1 cellular context compared by ENCODE assay signal in the genomic region with DNA sequence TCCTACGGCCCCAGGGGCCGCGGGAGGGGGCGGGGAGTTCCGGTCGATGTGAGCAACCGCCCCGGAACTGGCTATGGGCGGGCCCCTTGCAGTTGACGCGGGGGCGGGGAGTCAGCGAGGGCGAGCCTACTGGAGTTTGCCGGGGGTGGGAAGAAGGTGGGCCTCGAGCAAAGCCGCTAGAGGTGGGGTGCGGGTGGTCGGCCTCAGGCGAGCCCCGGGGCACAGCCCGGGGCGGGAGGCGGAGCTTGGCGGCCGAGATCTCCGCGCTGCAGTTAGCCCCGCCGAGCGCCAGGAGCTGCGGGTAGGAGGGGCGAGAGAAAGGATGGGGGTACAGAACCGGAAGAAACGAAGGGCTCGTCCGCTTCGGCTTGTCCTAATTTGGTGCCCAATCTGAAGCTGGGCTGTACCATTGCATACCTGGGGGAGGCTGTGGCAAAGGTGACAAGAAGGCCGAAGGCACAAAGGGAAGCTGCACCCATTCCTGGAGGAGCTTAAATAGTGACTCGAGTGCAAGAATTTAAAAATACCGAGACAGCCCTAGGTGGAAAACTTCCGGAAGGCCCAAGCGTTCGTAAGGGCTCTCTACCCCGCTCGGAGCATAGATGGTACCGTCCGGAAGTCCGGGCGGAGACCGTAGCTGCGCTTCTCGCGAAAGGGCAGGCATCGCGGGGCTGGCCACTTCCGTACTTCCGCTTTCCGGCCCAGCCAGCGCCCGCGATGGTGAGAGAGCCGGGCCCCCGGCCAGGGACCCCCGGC.
TF ChIP-seq lines count a peak whose summit lies in the region.

TSS of gene ARPC4 (plus strand) at position 678 of the 756 bp plus-strand sequence. CDS start at position 718, 40 bp downstream.
TSS of gene TADA3 (minus strand) at position 69 of the 756 bp plus-strand sequence. CDS start 1,007 bp downstream, outside the sequence.

TF ChIP-seq in K562, 482 proteins besides CTCF, POLR2A, EP300 and RAD21 (continued from another document and continues in another):
- peak; percentile 93 for TF ChIP-seq ASH1L (IDR thresholded peaks at IDR 0.05; ENCODE audit: borderline replicate concordance, low read depth, partially characterized antibody)
- peak; percentile 89; the same call in 1 of the 2 replicates for TF ChIP-seq ELF4 (CRISPR knock-in tag; IDR thresholded peaks at IDR 0.05)
- TF ChIP-seq COPS2 (conservative IDR thresholded peaks at IDR 0.05): no peak
- TF ChIP-seq, protein P1, sequence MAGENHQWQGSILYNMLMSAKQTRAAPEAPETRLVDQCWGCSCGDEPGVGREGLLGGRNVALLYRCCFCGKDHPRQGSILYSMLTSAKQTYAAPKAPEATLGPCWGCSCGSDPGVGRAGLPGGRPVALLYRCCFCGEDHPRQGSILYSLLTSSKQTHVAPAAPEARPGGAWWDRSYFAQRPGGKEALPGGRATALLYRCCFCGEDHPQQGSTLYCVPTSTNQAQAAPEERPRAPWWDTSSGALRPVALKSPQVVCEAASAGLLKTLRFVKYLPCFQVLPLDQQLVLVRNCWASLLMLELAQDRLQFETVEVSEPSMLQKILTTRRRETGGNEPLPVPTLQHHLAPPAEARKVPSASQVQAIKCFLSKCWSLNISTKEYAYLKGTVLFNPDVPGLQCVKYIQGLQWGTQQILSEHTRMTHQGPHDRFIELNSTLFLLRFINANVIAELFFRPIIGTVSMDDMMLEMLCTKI (IDR thresholded peaks at IDR 0.05; ENCODE audit: partially characterized antibody): no peak
- TF ChIP-seq RBM15 (IDR thresholded peaks at IDR 0.05; ENCODE audit: insufficient read depth, low read length): no peak
- TF ChIP-seq ELK3 (CRISPR knock-in tag; IDR thresholded peaks at IDR 0.05): no peak
- 0 out of 2 replicates have a peak, but pooled peaks have one; percentile 11 for TF ChIP-seq OTX1 (CRISPR knock-in tag; IDR thresholded peaks at IDR 0.05)
- TF ChIP-seq PRPF4 (IDR thresholded peaks at IDR 0.05; ENCODE audit: insufficient read depth, low read depth, low read length, poor library complexity, severe bottlenecking): no peak
- peak; percentile 99 for TF ChIP-seq EGR1 (conservative IDR thresholded peaks at IDR 0.05)
- no peak for TF ChIP-seq MCM2 (IDR thresholded peaks at IDR 0.05; ENCODE audit: low read depth)
- no peak for TF ChIP-seq NFRKB (IDR thresholded peaks at IDR 0.05; ENCODE audit: low read depth)
- TF ChIP-seq, protein P2, sequence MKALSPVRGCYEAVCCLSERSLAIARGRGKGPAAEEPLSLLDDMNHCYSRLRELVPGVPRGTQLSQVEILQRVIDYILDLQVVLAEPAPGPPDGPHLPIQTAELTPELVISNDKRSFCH (CRISPR knock-in tag; IDR thresholded peaks at IDR 0.05): no peak
- TF ChIP-seq, protein P2 (tag; IDR thresholded peaks at IDR 0.05): no peak
- TF ChIP-seq ZFP36 (IDR thresholded peaks at IDR 0.05; ENCODE audit: low read depth, low read length, partially characterized antibody): no peak
- TF ChIP-seq, protein P3, sequence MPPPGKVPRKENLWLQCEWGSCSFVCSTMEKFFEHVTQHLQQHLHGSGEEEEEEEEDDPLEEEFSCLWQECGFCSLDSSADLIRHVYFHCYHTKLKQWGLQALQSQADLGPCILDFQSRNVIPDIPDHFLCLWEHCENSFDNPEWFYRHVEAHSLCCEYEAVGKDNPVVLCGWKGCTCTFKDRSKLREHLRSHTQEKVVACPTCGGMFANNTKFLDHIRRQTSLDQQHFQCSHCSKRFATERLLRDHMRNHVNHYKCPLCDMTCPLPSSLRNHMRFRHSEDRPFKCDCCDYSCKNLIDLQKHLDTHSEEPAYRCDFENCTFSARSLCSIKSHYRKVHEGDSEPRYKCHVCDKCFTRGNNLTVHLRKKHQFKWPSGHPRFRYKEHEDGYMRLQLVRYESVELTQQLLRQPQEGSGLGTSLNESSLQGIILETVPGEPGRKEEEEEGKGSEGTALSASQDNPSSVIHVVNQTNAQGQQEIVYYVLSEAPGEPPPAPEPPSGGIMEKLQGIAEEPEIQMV (tag; conservative IDR thresholded peaks at IDR 0.05; ENCODE audit: low read depth): no peak
- no peak for TF ChIP-seq CBX5 (IDR thresholded peaks at IDR 0.05; ENCODE audit: borderline replicate concordance, low read depth)
- no peak for TF ChIP-seq ZNF146 (CRISPR knock-in tag; IDR thresholded peaks at IDR 0.05; ENCODE audit: unreplicated experiment)
- TF ChIP-seq ZNF551 (CRISPR knock-in tag; IDR thresholded peaks at IDR 0.05): no peak
- TF ChIP-seq CC2D1A (IDR thresholded peaks at IDR 0.05): no peak; the same call in 1 of the 2 replicates
- TF ChIP-seq CHCHD3 (CRISPR knock-in tag; IDR thresholded peaks at IDR 0.05): no peak
- TF ChIP-seq TSC22D4 (tag; IDR thresholded peaks at IDR 0.05): no peak
- no peak for TF ChIP-seq CHD4 (IDR thresholded peaks at IDR 0.05; ENCODE audit: insufficient read depth, insufficient replicate concordance, low read depth, low read length, poor library complexity, severe bottlenecking)
- no peak for TF ChIP-seq USF2 (CRISPR knock-in tag; IDR thresholded peaks at IDR 0.05)
- TF ChIP-seq, protein P4, sequence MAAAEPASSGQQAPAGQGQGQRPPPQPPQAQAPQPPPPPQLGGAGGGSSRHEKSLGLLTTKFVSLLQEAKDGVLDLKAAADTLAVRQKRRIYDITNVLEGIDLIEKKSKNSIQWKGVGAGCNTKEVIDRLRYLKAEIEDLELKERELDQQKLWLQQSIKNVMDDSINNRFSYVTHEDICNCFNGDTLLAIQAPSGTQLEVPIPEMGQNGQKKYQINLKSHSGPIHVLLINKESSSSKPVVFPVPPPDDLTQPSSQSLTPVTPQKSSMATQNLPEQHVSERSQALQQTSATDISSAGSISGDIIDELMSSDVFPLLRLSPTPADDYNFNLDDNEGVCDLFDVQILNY (CRISPR knock-in tag; IDR thresholded peaks at IDR 0.05): no peak
- no peak for TF ChIP-seq MTF1 (CRISPR knock-in tag; IDR thresholded peaks at IDR 0.05; ENCODE audit: borderline replicate concordance)
- TF ChIP-seq HMG20B (CRISPR knock-in tag; IDR thresholded peaks at IDR 0.05): no peak
- no peak for TF ChIP-seq HNRNPK (IDR thresholded peaks at IDR 0.05; ENCODE audit: low read depth, low read length, poor library complexity, severe bottlenecking)
- no peak for TF ChIP-seq SMAD2 (IDR thresholded peaks at IDR 0.05; ENCODE audit: low read depth, low read length)
- no peak for TF ChIP-seq RAD51 (IDR thresholded peaks at IDR 0.05; ENCODE audit: borderline replicate concordance, low read depth)
- TF ChIP-seq BRD4 (IDR thresholded peaks at IDR 0.05): peak; percentile 29
- TF ChIP-seq THRAP3 (IDR thresholded peaks at IDR 0.05; ENCODE audit: borderline replicate concordance): no peak
- no peak for TF ChIP-seq LEF1 (IDR thresholded peaks at IDR 0.05)
- TF ChIP-seq ZNF408 (CRISPR knock-in tag; IDR thresholded peaks at IDR 0.05; ENCODE audit: low read depth): no peak
- TF ChIP-seq ILF3 (IDR thresholded peaks at IDR 0.05; ENCODE audit: borderline replicate concordance): no peak
- TF ChIP-seq EZH2 (IDR thresholded peaks at IDR 0.05; ENCODE audit: borderline replicate concordance, low read depth, low read length): no peak
- no peak for TF ChIP-seq NFXL1 (CRISPR knock-in tag; IDR thresholded peaks at IDR 0.05)
- no peak for TF ChIP-seq ZNF212 (CRISPR knock-in tag; IDR thresholded peaks at IDR 0.05)
- no peak for TF ChIP-seq CEBPG (CRISPR knock-in tag; IDR thresholded peaks at IDR 0.05)
- TF ChIP-seq CEBPG (tag; conservative IDR thresholded peaks at IDR 0.05 in 1 of 2, IDR thresholded peaks at IDR 0.05 in 1 of 2): no peak
- TF ChIP-seq BRF1 (IDR thresholded peaks at IDR 0.05; ENCODE audit: borderline replicate concordance, extremely low read depth, insufficient read length): no peak
- TF ChIP-seq, protein P5, sequence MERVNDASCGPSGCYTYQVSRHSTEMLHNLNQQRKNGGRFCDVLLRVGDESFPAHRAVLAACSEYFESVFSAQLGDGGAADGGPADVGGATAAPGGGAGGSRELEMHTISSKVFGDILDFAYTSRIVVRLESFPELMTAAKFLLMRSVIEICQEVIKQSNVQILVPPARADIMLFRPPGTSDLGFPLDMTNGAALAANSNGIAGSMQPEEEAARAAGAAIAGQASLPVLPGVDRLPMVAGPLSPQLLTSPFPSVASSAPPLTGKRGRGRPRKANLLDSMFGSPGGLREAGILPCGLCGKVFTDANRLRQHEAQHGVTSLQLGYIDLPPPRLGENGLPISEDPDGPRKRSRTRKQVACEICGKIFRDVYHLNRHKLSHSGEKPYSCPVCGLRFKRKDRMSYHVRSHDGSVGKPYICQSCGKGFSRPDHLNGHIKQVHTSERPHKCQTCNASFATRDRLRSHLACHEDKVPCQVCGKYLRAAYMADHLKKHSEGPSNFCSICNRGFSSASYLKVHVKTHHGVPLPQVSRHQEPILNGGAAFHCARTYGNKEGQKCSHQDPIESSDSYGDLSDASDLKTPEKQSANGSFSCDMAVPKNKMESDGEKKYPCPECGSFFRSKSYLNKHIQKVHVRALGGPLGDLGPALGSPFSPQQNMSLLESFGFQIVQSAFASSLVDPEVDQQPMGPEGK (CRISPR knock-in tag; IDR thresholded peaks at IDR 0.05; ENCODE audit: borderline replicate concordance): no peak
- TF ChIP-seq KDM2B (CRISPR knock-in tag; IDR thresholded peaks at IDR 0.05): no peak
- no peak for TF ChIP-seq GTF2A2 (tag; IDR thresholded peaks at IDR 0.05)
- TF ChIP-seq ZNF445 (CRISPR knock-in tag; IDR thresholded peaks at IDR 0.05; ENCODE audit: low read depth): no peak
- TF ChIP-seq DNMT1 (IDR thresholded peaks at IDR 0.05): no peak
- TF ChIP-seq XRCC3 (IDR thresholded peaks at IDR 0.05): no peak
- TF ChIP-seq HIVEP1 (CRISPR knock-in tag; IDR thresholded peaks at IDR 0.05): no peak
- no peak for TF ChIP-seq ZSCAN32 (CRISPR knock-in tag; IDR thresholded peaks at IDR 0.05)
- TF ChIP-seq ZBTB7A (IDR thresholded peaks at IDR 0.05; ENCODE audit: borderline replicate concordance, control insufficient read depth, low read depth, low read length): peak; percentile 100
- no peak for TF ChIP-seq HES1 (IDR thresholded peaks at IDR 0.05; ENCODE audit: low read depth)
- no peak for TF ChIP-seq MCM3 (IDR thresholded peaks at IDR 0.05)
- TF ChIP-seq, protein P6, sequence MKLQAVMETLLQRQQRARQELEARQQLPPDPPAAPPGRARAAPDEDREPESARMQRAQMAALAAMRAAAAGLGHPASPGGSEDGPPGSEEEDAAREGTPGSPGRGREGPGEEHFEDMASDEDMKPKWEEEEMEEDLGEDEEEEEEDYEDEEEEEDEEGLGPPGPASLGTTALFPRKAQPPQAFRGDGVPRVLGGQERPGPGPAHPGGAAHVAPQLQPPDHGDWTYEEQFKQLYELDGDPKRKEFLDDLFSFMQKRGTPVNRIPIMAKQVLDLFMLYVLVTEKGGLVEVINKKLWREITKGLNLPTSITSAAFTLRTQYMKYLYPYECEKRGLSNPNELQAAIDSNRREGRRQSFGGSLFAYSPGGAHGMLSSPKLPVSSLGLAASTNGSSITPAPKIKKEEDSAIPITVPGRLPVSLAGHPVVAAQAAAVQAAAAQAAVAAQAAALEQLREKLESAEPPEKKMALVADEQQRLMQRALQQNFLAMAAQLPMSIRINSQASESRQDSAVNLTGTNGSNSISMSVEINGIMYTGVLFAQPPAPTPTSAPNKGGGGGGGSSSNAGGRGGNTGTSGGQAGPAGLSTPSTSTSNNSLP (IDR thresholded peaks at IDR 0.05; ENCODE audit: borderline replicate concordance, low read depth, low read length): no peak; the same call in 1 of the 2 replicates
- TF ChIP-seq ZNF3 (CRISPR knock-in tag; IDR thresholded peaks at IDR 0.05): no peak
- no peak; the same call in 1 of the 2 replicates for TF ChIP-seq CAMTA2 (CRISPR knock-in tag; conservative IDR thresholded peaks at IDR 0.05)
- no peak for TF ChIP-seq ZNF311 (CRISPR knock-in tag; IDR thresholded peaks at IDR 0.05)
- no peak for TF ChIP-seq ZNF217 (CRISPR knock-in tag; IDR thresholded peaks at IDR 0.05)
- TF ChIP-seq, protein P7, sequence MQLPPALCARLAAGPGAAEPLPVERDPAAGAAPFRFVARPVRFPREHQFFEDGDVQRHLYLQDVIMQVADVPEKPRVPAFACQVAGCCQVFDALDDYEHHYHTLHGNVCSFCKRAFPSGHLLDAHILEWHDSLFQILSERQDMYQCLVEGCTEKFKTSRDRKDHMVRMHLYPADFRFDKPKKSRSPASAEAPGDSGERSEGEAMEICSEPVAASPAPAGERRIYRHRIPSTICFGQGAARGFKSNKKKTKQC (CRISPR knock-in tag; IDR thresholded peaks at IDR 0.05): no peak; the same call in 1 of the 2 replicates
- TF ChIP-seq KAT8 (IDR thresholded peaks at IDR 0.05; ENCODE audit: low read depth): no peak
- no peak for TF ChIP-seq HDAC2 (IDR thresholded peaks at IDR 0.05)
- no peak for TF ChIP-seq ZNF77 (CRISPR knock-in tag; IDR thresholded peaks at IDR 0.05)
- no peak for TF ChIP-seq CBFA2T2 (conservative IDR thresholded peaks at IDR 0.05)
- TF ChIP-seq KDM1A (IDR thresholded peaks at IDR 0.05): no peak
- TF ChIP-seq ZNF197 (CRISPR knock-in tag; IDR thresholded peaks at IDR 0.05; ENCODE audit: low read depth): peak; percentile 91; the same call in 1 of the 2 replicates
- peak; percentile 97 for TF ChIP-seq ELF1 (tag; IDR thresholded peaks at IDR 0.05)
- TF ChIP-seq, protein P8, sequence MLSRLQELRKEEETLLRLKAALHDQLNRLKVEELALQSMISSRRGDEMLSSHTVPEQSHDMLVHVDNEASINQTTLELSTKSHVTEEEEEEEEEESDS (CRISPR knock-in tag; IDR thresholded peaks at IDR 0.05): no peak
- TF ChIP-seq SNRNP70 (optimal IDR thresholded peaks at IDR 0.05; ENCODE audit: low read depth, low read length): no peak
